In genomic region chr16:77963185-77964044, GRCh38 we compare ENCODE assay signal across 15 cellular contexts. TPM values are rescaled to one million over a fixed set of nuclear protein-coding genes. Genes with fewer than 3 reads are reported as not detected.
DNase-seq lines count a peak whose midpoint lies in the region; ATAC-seq, FAIRE-seq and TF ChIP-seq lines count a peak whose summit lies in the region.
"Had no signal": no experiment of that assay in that cellular context is flagged by ENCODE, and none has a peak within 500 bp of the region (broad histone marks: within the 10 kb centered on the region; RNA-seq: fewer than 3 reads in every experiment).

No MANE protein-coding gene starts in this region.

- no peaks in the 10 kb centered on the region for H3F3A ChIP-seq in PC-3 (ENCODE audit: low read length, unreplicated experiment)

- no peak for TF ChIP-seq CTCF in astrocyte (IDR thresholded peaks at IDR 0.05; ENCODE audit: insufficient read depth, low read depth, low read length)
- TF ChIP-seq CTCF in type B pancreatic cell (conservative IDR thresholded peaks at IDR 0.05), result no peak
- no peak for TF ChIP-seq CTCF in PC-3 (conservative IDR thresholded peaks at IDR 0.05; ENCODE audit: low read depth, low read length)
- TF ChIP-seq CTCF in CD8-positive, alpha-beta T cell (IDR thresholded peaks at IDR 0.05), result no peak

- H3K9ac ChIP-seq in astrocyte (ENCODE audit: low read length) (no peak overlapping the region), PC-3 (ENCODE audit: low read length) (no peak overlapping the region)

- H3K36me3 ChIP-seq in astrocyte (ENCODE audit: insufficient read depth, low read length) (no peaks in the 10 kb centered on the region), PC-3 (ENCODE audit: low read depth, low read length) (no peaks in the 10 kb centered on the region)
- no peaks in the 10 kb centered on the region for H3K36me3 ChIP-seq in CD8-positive, alpha-beta T cell (ENCODE audit: insufficient read depth, low read length)

- CTCF ChIA-PET in PC-3 (lab: Charles Lee), result no interaction called here
- CTCF ChIA-PET in CD8-positive, alpha-beta T cell (lab: Charles Lee), result no interaction called here

- peaks cover 9% of the 10 kb centered on the region for H3K9me3 Mint-ChIP-seq in astrocyte (ENCODE audit: unreplicated experiment)
- H3K9me3 Mint-ChIP-seq in type B pancreatic cell, result peaks cover 5% of the 10 kb centered on the region
- no peaks in the 10 kb centered on the region for H3K9me3 Mint-ChIP-seq in CD8-positive, alpha-beta T cell
- H3K9me3 Mint-ChIP-seq: activated naive CD4-positive, alpha-beta T cell treated with anti-CD3 and anti-CD28 coated beads, Interleukin-2, amount 50 U/mL, for 24 hours; dendritic cell treated with granulocyte-macrophage colony-stimulating factor and Interleukin-4, amounts not matched to agents 40 ng/mL and 50 ng/mL, for 4 days had no signal

- H2AFZ ChIP-seq in astrocyte (ENCODE audit: low read depth, low read length) (no peak overlapping the region), PC-3 (ENCODE audit: low read length) (no peak overlapping the region)

- H3K27ac ChIP-seq in astrocyte (ENCODE audit: low read depth, low read length), result no peak overlapping the region
- H3K27ac ChIP-seq in PC-3 (ENCODE audit: low read length), result no peak overlapping the region
- no peak overlapping the region for H3K27ac ChIP-seq in CD8-positive, alpha-beta T cell (ENCODE audit: low read depth, low read length)
- H3K27ac ChIP-seq: testis had no signal

- H3K4me3 Mint-ChIP-seq in astrocyte (ENCODE audit: unreplicated experiment) (no peak overlapping the region), type B pancreatic cell (peak overlapping the region; percentile 44)
- H3K4me3 Mint-ChIP-seq in CD8-positive, alpha-beta T cell, result no peak overlapping the region
- H3K4me3 Mint-ChIP-seq: activated naive CD4-positive, alpha-beta T cell treated with anti-CD3 and anti-CD28 coated beads, Interleukin-2, amount 50 U/mL, for 24 hours; dendritic cell treated with granulocyte-macrophage colony-stimulating factor and Interleukin-4, amounts not matched to agents 40 ng/mL and 50 ng/mL, for 4 days had no signal

- H3K79me2 ChIP-seq in astrocyte (ENCODE audit: insufficient read depth, low read length), result no peaks in the 10 kb centered on the region
- no peaks in the 10 kb centered on the region for H3K79me2 ChIP-seq in PC-3 (ENCODE audit: low read length)

- intact Hi-C loops in PC-3 (cut with micrococcal nuclease), result no loop called here
- intact Hi-C loops in CD8-positive, alpha-beta T cell (cut with DNase I, micrococcal nuclease), result no loop called here

- H3K27me3 Mint-ChIP-seq in astrocyte (ENCODE audit: low read depth, unreplicated experiment) (peaks cover 17% of the 10 kb centered on the region), type B pancreatic cell (peaks cover 28% of the 10 kb centered on the region)
- H3K27me3 Mint-ChIP-seq in CD8-positive, alpha-beta T cell (ENCODE audit: low read depth), result peaks cover 17% of the 10 kb centered on the region

- no peaks in the 10 kb centered on the region for H4K20me1 ChIP-seq in astrocyte (ENCODE audit: insufficient read depth, low read length)
- H4K20me1 ChIP-seq in PC-3 (ENCODE audit: low read length), result no peaks in the 10 kb centered on the region

- peak; percentile 77 for ATAC-seq in GM19455 (IDR thresholded peaks at IDR 0.05; ENCODE audit: unreplicated experiment)
- peak; percentile 68 for ATAC-seq in HG03103 (IDR thresholded peaks at IDR 0.05; ENCODE audit: low read depth, unreplicated experiment)
- no peak for ATAC-seq in PC-3
- ATAC-seq in CD8-positive, alpha-beta T cell, result no peak
- no peak for ATAC-seq in HG02763 (IDR thresholded peaks at IDR 0.05; ENCODE audit: unreplicated experiment)

- DNase-seq in astrocyte (ENCODE audit: low read depth), result peak; percentile 19
- no peak for DNase-seq in type B pancreatic cell (ENCODE audit: extremely low spot score, unreplicated experiment)
- DNase-seq in PC-3, result no peak
- DNase-seq in CD8-positive, alpha-beta T cell, result no peak
- DNase-seq: activated CD4-positive, alpha-beta T cell treated with anti-CD3 and anti-CD28 coated beads for 1 hour; DMS153; foreskin melanocyte; NCI-H345; SIG-M5; testis had no signal

- H3K9me3 ChIP-seq in astrocyte (ENCODE audit: insufficient read depth, low read depth, low read length) (no peaks in the 10 kb centered on the region), PC-3 (ENCODE audit: low read length) (no peaks in the 10 kb centered on the region)
- no peaks in the 10 kb centered on the region for H3K9me3 ChIP-seq in CD8-positive, alpha-beta T cell (ENCODE audit: low read length)
- H3K9me3 ChIP-seq: testis had no signal

- H3K27ac Mint-ChIP-seq in astrocyte (ENCODE audit: unreplicated experiment) (no peak overlapping the region), type B pancreatic cell (peak overlapping the region; percentile 71)
- H3K27ac Mint-ChIP-seq in CD8-positive, alpha-beta T cell, result no peak overlapping the region
- H3K27ac Mint-ChIP-seq: activated naive CD4-positive, alpha-beta T cell treated with anti-CD3 and anti-CD28 coated beads, Interleukin-2, amount 50 U/mL, for 24 hours; dendritic cell treated with granulocyte-macrophage colony-stimulating factor and Interleukin-4, amounts not matched to agents 40 ng/mL and 50 ng/mL, for 4 days had no signal

- H3K9me2 ChIP-seq in PC-3 (replicated peaks; ENCODE audit: low read length), result no peaks in the 10 kb centered on the region

- H3K4me3 ChIP-seq in astrocyte (ENCODE audit: insufficient read depth, low read depth, low read length) (no peak overlapping the region), PC-3 (ENCODE audit: low read length) (no peak overlapping the region)
- H3K4me3 ChIP-seq in CD8-positive, alpha-beta T cell (ENCODE audit: low read depth, low read length), result no peak overlapping the region
- H3K4me3 ChIP-seq: testis had no signal

- H3K4me1 Mint-ChIP-seq in astrocyte (ENCODE audit: low read depth, unreplicated experiment) (peaks cover 4% of the 10 kb centered on the region), type B pancreatic cell (ENCODE audit: unreplicated experiment) (peaks cover 14% of the 10 kb centered on the region)
- no peaks in the 10 kb centered on the region for H3K4me1 Mint-ChIP-seq in CD8-positive, alpha-beta T cell (ENCODE audit: low read depth)
- H3K4me1 Mint-ChIP-seq: activated naive CD4-positive, alpha-beta T cell treated with anti-CD3 and anti-CD28 coated beads, Interleukin-2, amount 50 U/mL, for 24 hours had no signal

- no peak for FAIRE-seq in astrocyte (lab: Jason Lieb, UNC)

- BruUV-seq in PC-3 (replicated peaks; lab: Mats Ljungman, UMichigan), result no TSS peak

- H3K36me3 Mint-ChIP-seq in astrocyte (ENCODE audit: low read depth, unreplicated experiment), result peaks cover 4% of the 10 kb centered on the region
- H3K36me3 Mint-ChIP-seq in type B pancreatic cell, result peaks cover 11% of the 10 kb centered on the region
- H3K36me3 Mint-ChIP-seq in CD8-positive, alpha-beta T cell, result no peaks in the 10 kb centered on the region
- H3K36me3 Mint-ChIP-seq: activated naive CD4-positive, alpha-beta T cell treated with anti-CD3 and anti-CD28 coated beads, Interleukin-2, amount 50 U/mL, for 24 hours had no signal

- POLR2A ChIA-PET in PC-3 (lab: Charles Lee; ENCODE audit: unreplicated experiment), result no interaction called here
- POLR2A ChIA-PET in CD8-positive, alpha-beta T cell (lab: Charles Lee), result no interaction called here

- peaks cover 5% of the 10 kb centered on the region for H3K4me1 ChIP-seq in astrocyte (ENCODE audit: insufficient read depth, low read length)
- H3K4me1 ChIP-seq in PC-3 (ENCODE audit: insufficient read depth, low read length), result no peaks in the 10 kb centered on the region
- H3K4me1 ChIP-seq in CD8-positive, alpha-beta T cell (ENCODE audit: insufficient read depth, low read length), result no peaks in the 10 kb centered on the region
- H3K4me1 ChIP-seq: testis had no signal

- H3K27me3 ChIP-seq in astrocyte (ENCODE audit: insufficient read depth, low read length) (no peaks in the 10 kb centered on the region), PC-3 (ENCODE audit: low read length) (no peaks in the 10 kb centered on the region)
- no peaks in the 10 kb centered on the region for H3K27me3 ChIP-seq in CD8-positive, alpha-beta T cell (ENCODE audit: insufficient read depth, low read length)
- H3K27me3 ChIP-seq: testis had no signal

- H3K4me2 ChIP-seq in astrocyte (ENCODE audit: low read length) (no peak overlapping the region), PC-3 (ENCODE audit: low read length) (no peak overlapping the region)

RNA-seq across cellular contexts. Expression of gene CLEC3A, which starts 58.9 kb away (rescaled TPM):
- total RNA-seq in astrocyte (not detected in 2 replicates), type B pancreatic cell (ENCODE audit: low replicate concordance) (not detected in 2 replicates), PC-3 (2014; rRNA removed) (not detected in 2 replicates)
- total RNA-seq in CD8-positive, alpha-beta T cell, result not detected

Comparison
In these comparisons a context has a peak if more than half of its experiments do, and no peak if none do; other contexts are left out.
1. ATAC-seq: peak in GM19455 (single experiment) and HG03103 (single experiment); none in PC-3 (single experiment), CD8-positive, alpha-beta T cell (single experiment) and HG02763 (single experiment).